14 cellular contexts compared by ENCODE assay signal in genomic region chr11:565921-566509, GRCh38. TPM values are rescaled to one million over a fixed set of nuclear protein-coding genes. Genes with fewer than 3 reads are reported as not detected.
DNase-seq lines count a peak whose midpoint lies in the region; ATAC-seq and TF ChIP-seq lines count a peak whose summit lies in the region.
"Had no signal": no experiment of that assay in that cellular context is flagged by ENCODE, and none has a peak within 500 bp of the region (broad histone marks: within the 10 kb centered on the region; RNA-seq: fewer than 3 reads in every experiment).

No MANE protein-coding gene starts in this region.

- H3K27ac ChIP-seq in cardiac muscle cell: peak overlapping the region; percentile 76
- no peak overlapping the region for H3K27ac ChIP-seq in right atrium auricular region
- H3K27ac ChIP-seq: foreskin keratinocyte had no signal

- peaks cover 29% of the 10 kb centered on the region for H3K36me3 Mint-ChIP-seq in activated T-helper 17 cell treated with anti-CD3 and anti-CD28 coated beads, Interleukin-2, amount 50 U/mL, for 72 hours (ENCODE audit: low read depth)
- no peaks in the 10 kb centered on the region for H3K36me3 Mint-ChIP-seq in type B pancreatic cell

- no peak overlapping the region for H3K4me3 ChIP-seq in cardiac muscle cell
- no peak overlapping the region for H3K4me3 ChIP-seq in right atrium auricular region
- H3K4me3 ChIP-seq: coronary artery had no signal

- no peaks in the 10 kb centered on the region for H3K4me1 Mint-ChIP-seq in activated T-helper 17 cell treated with anti-CD3 and anti-CD28 coated beads, Interleukin-2, amount 50 U/mL, for 72 hours
- no peaks in the 10 kb centered on the region for H3K4me1 Mint-ChIP-seq in type B pancreatic cell (ENCODE audit: unreplicated experiment)

- TF ChIP-seq CTCF in cardiac muscle cell (IDR thresholded peaks at IDR 0.05; ENCODE audit: low read depth, low read length) (no peak), right atrium auricular region (IDR thresholded peaks at IDR 0.05) (no peak), type B pancreatic cell (conservative IDR thresholded peaks at IDR 0.05) (no peak)

- H3K4me1 ChIP-seq in cardiac muscle cell (ENCODE audit: low read depth): peaks cover 21% of the 10 kb centered on the region
- H3K4me1 ChIP-seq in right atrium auricular region: peaks cover 0 to 34% of the 10 kb centered on the region in 2 donors
- H3K4me1 ChIP-seq: foreskin keratinocyte had no signal

- H3K27me3 ChIP-seq in cardiac muscle cell: no peaks in the 10 kb centered on the region
- no peaks in the 10 kb centered on the region for H3K27me3 ChIP-seq in right atrium auricular region
- H3K27me3 ChIP-seq: foreskin keratinocyte had no signal

- H3K4me3 Mint-ChIP-seq in activated T-helper 17 cell treated with anti-CD3 and anti-CD28 coated beads, Interleukin-2, amount 50 U/mL, for 72 hours: peak overlapping the region; percentile 86
- H3K4me3 Mint-ChIP-seq in type B pancreatic cell: peak overlapping the region; percentile 41
- H3K4me3 Mint-ChIP-seq: stimulated activated memory B cell treated with anti-CD40 and anti-IgM and Interleukin-4, amounts not matched to agents 10 μg/mL and 1 μg/mL and 100 μg/mL, for 72 hours had no signal

- ATAC-seq in activated T-helper 17 cell treated with anti-CD3 and anti-CD28 coated beads, Interleukin-2, amount 50 U/mL, for 72 hours (replicated peaks): no peak
- ATAC-seq in GM18868 (IDR thresholded peaks at IDR 0.05; ENCODE audit: unreplicated experiment): no peak
- ATAC-seq: activated CD4-positive, CD25-positive, alpha-beta regulatory T cell treated with anti-CD3 and anti-CD28 coated beads, Interleukin-2, amount 50 U/mL, for 24 hours; foreskin keratinocyte; left colon; stimulated activated memory B cell treated with anti-CD40 and anti-IgM and Interleukin-4, amounts not matched to agents 10 μg/mL and 1 μg/mL and 100 μg/mL, for 72 hours had no signal

- no peaks in the 10 kb centered on the region for H3K27me3 Mint-ChIP-seq in activated T-helper 17 cell treated with anti-CD3 and anti-CD28 coated beads, Interleukin-2, amount 50 U/mL, for 72 hours
- H3K27me3 Mint-ChIP-seq in type B pancreatic cell: no peaks in the 10 kb centered on the region
- H3K27me3 Mint-ChIP-seq: stimulated activated memory B cell treated with anti-CD40 and anti-IgM and Interleukin-4, amounts not matched to agents 10 μg/mL and 1 μg/mL and 100 μg/mL, for 72 hours had no signal

- no peaks in the 10 kb centered on the region for H3K9me3 Mint-ChIP-seq in activated T-helper 17 cell treated with anti-CD3 and anti-CD28 coated beads, Interleukin-2, amount 50 U/mL, for 72 hours
- H3K9me3 Mint-ChIP-seq in type B pancreatic cell: no peaks in the 10 kb centered on the region
- H3K9me3 Mint-ChIP-seq: stimulated activated memory B cell treated with anti-CD40 and anti-IgM and Interleukin-4, amounts not matched to agents 10 μg/mL and 1 μg/mL and 100 μg/mL, for 72 hours had no signal

- H3K9me3 ChIP-seq in cardiac muscle cell (ENCODE audit: low read depth) (no peaks in the 10 kb centered on the region), right atrium auricular region (no peaks in the 10 kb centered on the region)

- H3K27ac Mint-ChIP-seq in activated T-helper 17 cell treated with anti-CD3 and anti-CD28 coated beads, Interleukin-2, amount 50 U/mL, for 72 hours: no peak overlapping the region
- H3K27ac Mint-ChIP-seq in type B pancreatic cell: peak overlapping the region; percentile 78
- H3K27ac Mint-ChIP-seq: stimulated activated memory B cell treated with anti-CD40 and anti-IgM and Interleukin-4, amounts not matched to agents 10 μg/mL and 1 μg/mL and 100 μg/mL, for 72 hours had no signal

- DNase-seq in cardiac muscle cell (ENCODE audit: low read depth in 1 of 2, low spot score in 1 of 2): no peak
- DNase-seq in right atrium auricular region (ENCODE audit: low spot score): no peak
- no peak for DNase-seq in type B pancreatic cell (ENCODE audit: extremely low spot score, unreplicated experiment)
- DNase-seq in superior temporal gyrus (ENCODE audit: extremely low spot score): no peak
- DNase-seq: activated naive CD4-positive, alpha-beta T cell; foreskin keratinocyte; HCEC 1CT; left colon; NCI-H446 had no signal

- H3K36me3 ChIP-seq in cardiac muscle cell: peaks cover 5% of the 10 kb centered on the region
- no peaks in the 10 kb centered on the region for H3K36me3 ChIP-seq in right atrium auricular region

RNA-seq across cellular contexts. Expression of gene RASSF7, which starts 5.2 kb away (rescaled TPM):
- total RNA-seq in cardiac muscle cell (47.8 and 49.5 TPM in 2 replicates), right atrium auricular region (10 to 100 TPM in 1 of 2 donors, 1 to 10 TPM in 1; 8.5 to 13.0 TPM), type B pancreatic cell (ENCODE audit: low replicate concordance) (35.7 and 75.8 TPM in 2 replicates)
- 49.6 and 66.7 TPM in 2 replicates for polyA plus RNA-seq in cardiac muscle cell
- total RNA-seq in activated T-helper 17 cell treated with anti-CD3 and anti-CD28 coated beads, Interleukin-2, amount 50 U/mL, for 72 hours: 10 to 100 TPM; 22.7 to 37.7 TPM

RNA-seq across cellular contexts. Expression of gene LMNTD2, which starts 5.5 kb away (rescaled TPM):
- 12.3 and 21.1 TPM in 2 replicates for total RNA-seq in cardiac muscle cell
- polyA plus RNA-seq in cardiac muscle cell: 18.4 and 18.8 TPM in 2 replicates
- under 1 TPM; 0.33 to 0.86 TPM for total RNA-seq in right atrium auricular region
- 1 to 10 TPM; 2.7 to 6.6 TPM for total RNA-seq in activated T-helper 17 cell treated with anti-CD3 and anti-CD28 coated beads, Interleukin-2, amount 50 U/mL, for 72 hours
- total RNA-seq in type B pancreatic cell (ENCODE audit: low replicate concordance): 6.7 and 7.2 TPM in 2 replicates

RNA-seq across cellular contexts. Expression of gene PHRF1, which starts 10.3 kb away (rescaled TPM):
- total RNA-seq in cardiac muscle cell (36.4 and 48.0 TPM in 2 replicates), right atrium auricular region (10 to 100 TPM; 12.4 to 14.2 TPM), type B pancreatic cell (ENCODE audit: low replicate concordance) (38.7 and 40.8 TPM in 2 replicates)
- 17.8 and 22.8 TPM in 2 replicates for polyA plus RNA-seq in cardiac muscle cell
- 10 to 100 TPM; 37.8 to 55.6 TPM for total RNA-seq in activated T-helper 17 cell treated with anti-CD3 and anti-CD28 coated beads, Interleukin-2, amount 50 U/mL, for 72 hours

RNA-seq across cellular contexts. Expression of gene LRRC56, which starts 28.7 kb away (rescaled TPM):
- total RNA-seq in cardiac muscle cell (2.6 and 4.5 TPM in 2 replicates), right atrium auricular region (under 1 TPM; 0.12 to 0.15 TPM), type B pancreatic cell (ENCODE audit: low replicate concordance) (1.7 and 1.8 TPM in 2 replicates)
- 2.5 and 3.4 TPM in 2 replicates for polyA plus RNA-seq in cardiac muscle cell
- 1 to 10 TPM; 1.1 to 4.4 TPM for total RNA-seq in activated T-helper 17 cell treated with anti-CD3 and anti-CD28 coated beads, Interleukin-2, amount 50 U/mL, for 72 hours

RNA-seq across cellular contexts. Expression of gene HRAS, which starts 30.6 kb away (rescaled TPM):
- total RNA-seq in cardiac muscle cell: 49.6 and 63.1 TPM in 2 replicates
- polyA plus RNA-seq in cardiac muscle cell: 60.0 and 97.8 TPM in 2 replicates
- 10 to 100 TPM; 31.7 to 48.1 TPM for total RNA-seq in right atrium auricular region
- total RNA-seq in activated T-helper 17 cell treated with anti-CD3 and anti-CD28 coated beads, Interleukin-2, amount 50 U/mL, for 72 hours: 10 to 100 TPM; 29.5 to 73.2 TPM
- total RNA-seq in type B pancreatic cell (ENCODE audit: low replicate concordance): 54.6 and 63.1 TPM in 2 replicates
